Comparison of ENCODE assay signal across 10 cellular contexts in genomic region chr2:174595415-174595814, GRCh38. TPM values are rescaled to one million over a fixed set of nuclear protein-coding genes. Genes with fewer than 3 reads are reported as not detected.
DNase-seq lines count a peak whose midpoint lies in the region; ATAC-seq and TF ChIP-seq lines count a peak whose summit lies in the region.
"Had no signal": no experiment of that assay in that cellular context is flagged by ENCODE, and none has a peak within 500 bp of the region (broad histone marks: within the 10 kb centered on the region; RNA-seq: fewer than 3 reads in every experiment).

No MANE protein-coding gene starts in this region.

- TF ChIP-seq POLR2A in esophagus muscularis mucosa (IDR thresholded peaks at IDR 0.05; ENCODE audit: low read depth): no peak

- no peaks in the 10 kb centered on the region for H3K27me3 ChIP-seq in SJSA1 (replicated peaks)
- H3K27me3 ChIP-seq in esophagus muscularis mucosa: no peaks in the 10 kb centered on the region
- H3K27me3 ChIP-seq in thoracic aorta (replicated peaks; ENCODE audit: insufficient read depth): no peaks in the 10 kb centered on the region

- no peaks in the 10 kb centered on the region for H3K27me3 Mint-ChIP-seq in activated T-cell treated with anti-CD3 and anti-CD28 coated beads, Interleukin-2, amount 50 U/mL, for 24 hours

- H3K4me3 ChIP-seq in SJSA1 (no peak overlapping the region), esophagus muscularis mucosa (peak overlapping the region in 3 of 4 donors; percentile 7 to 34 (median 19)), thoracic aorta (peak overlapping the region; percentile 59)

- DNase-seq in activated T-cell treated with anti-CD3 and anti-CD28 coated beads, Interleukin-2, amount 50 U/mL, for 24 hours: no peak
- DNase-seq in activated T-cell treated with anti-CD3 and anti-CD28 coated beads, Interleukin-2, amount 50 U/mL, for 1 hour: no peak
- DNase-seq in SJSA1 (ENCODE audit: low read depth in 1 of 2, low spot score in 2 of 2) (no peak), esophagus muscularis mucosa (ENCODE audit: extremely low spot score) (no peak), thoracic aorta (ENCODE audit: low spot score) (no peak), nucleus accumbens (lab: John Stamatoyannopoulos, UW) (no peak), SHP77 (lab: John Stamatoyannopoulos, UW) (no peak)
- DNase-seq: stimulated activated CD4-positive, alpha-beta T cell treated with anti-CD3 and anti-CD28 coated beads, Interleukin-4, amount 100 ng/mL, for 24 hours had no signal

- peaks cover 5% of the 10 kb centered on the region; the same call in 1 of the 2 replicates for H3K36me3 ChIP-seq in SJSA1
- no peaks in the 10 kb centered on the region for H3K36me3 ChIP-seq in esophagus muscularis mucosa
- H3K36me3 ChIP-seq in thoracic aorta: no peaks in the 10 kb centered on the region

- no peak for TF ChIP-seq EP300 in esophagus muscularis mucosa (IDR thresholded peaks at IDR 0.05)

- TF ChIP-seq CTCF in esophagus muscularis mucosa (IDR thresholded peaks at IDR 0.05) (no peak), thoracic aorta (IDR thresholded peaks at IDR 0.05) (no peak)

- H3K27ac ChIP-seq in SJSA1 (0 out of 2 replicates have a peak overlapping the region, but pooled peaks have one; percentile 90), esophagus muscularis mucosa (replicated peaks in 1 of 4) (peak overlapping the region; percentile 3 to 75 (median 62)), thoracic aorta (peak overlapping the region; percentile 45 to 73)

- H3K9me3 ChIP-seq in SJSA1 (replicated peaks) (no peaks in the 10 kb centered on the region), esophagus muscularis mucosa (no peaks in the 10 kb centered on the region), thoracic aorta (no peaks in the 10 kb centered on the region)

- peak overlapping the region; percentile 97 for H3K27ac Mint-ChIP-seq in activated T-cell treated with anti-CD3 and anti-CD28 coated beads, Interleukin-2, amount 50 U/mL, for 24 hours

- peak overlapping the region; percentile 89 for H3K4me3 Mint-ChIP-seq in activated T-cell treated with anti-CD3 and anti-CD28 coated beads, Interleukin-2, amount 50 U/mL, for 24 hours

- 69% methylated on average over 3 of the region's 3 CpGs for WGBS in esophagus muscularis mucosa

- peaks cover 2% of the 10 kb centered on the region for H3K9me3 Mint-ChIP-seq in activated T-cell treated with anti-CD3 and anti-CD28 coated beads, Interleukin-2, amount 50 U/mL, for 24 hours

- no peak for ATAC-seq in thoracic aorta (ENCODE audit: insufficient number of reproducible peaks, low FRiP score, low read depth)
- ATAC-seq in GM21526 (IDR thresholded peaks at IDR 0.05; ENCODE audit: low FRiP score, unreplicated experiment): no peak
- ATAC-seq: Panc1 had no signal

- H3K36me3 Mint-ChIP-seq in activated T-cell treated with anti-CD3 and anti-CD28 coated beads, Interleukin-2, amount 50 U/mL, for 24 hours (ENCODE audit: low read depth): peaks cover 67% of the 10 kb centered on the region

- H3K4me1 ChIP-seq in SJSA1 (replicated peaks) (peaks cover 57% of the 10 kb centered on the region), esophagus muscularis mucosa (peaks cover 3 to 65% (median 56%) of the 10 kb centered on the region in 4 donors), thoracic aorta (ENCODE audit: control insufficient read depth in 1 of 2, low read depth in 2 of 2) (peaks cover 49 to 76% of the 10 kb centered on the region in 2 donors)

- intact Hi-C loops in esophagus muscularis mucosa (cut with DNase I): no loop called here

- H3K4me1 Mint-ChIP-seq in activated T-cell treated with anti-CD3 and anti-CD28 coated beads, Interleukin-2, amount 50 U/mL, for 24 hours (ENCODE audit: low read depth): peaks cover 81% of the 10 kb centered on the region

RNA-seq across cellular contexts. Expression of gene WIPF1, which starts 2.2 kb away (rescaled TPM):
- 20.8 and 28.3 TPM in 2 replicates for total RNA-seq in SJSA1 (2014; rRNA removed; shearing (Covaris generic))
- total RNA-seq in esophagus muscularis mucosa (10 to 100 TPM; 31.5 to 61.5 (median 36.3) TPM), thoracic aorta (10 to 100 TPM; 50.4 to 58.8 TPM)
